Comparison of ENCODE assay signal across 8 cellular contexts in genomic region chr5:55597014-55597981, GRCh38.
A peak's percentile ranks its signal among the peaks of the same experiment; 100 is the strongest.
DNase-seq lines count a peak whose midpoint lies in the region; ATAC-seq and TF ChIP-seq lines count a peak whose summit lies in the region.

No MANE protein-coding gene starts in this region.

- H2AFZ ChIP-seq in HCT116 (ENCODE audit: low read depth, low read length, poor library complexity, severe bottlenecking) (peak overlapping the region; percentile 89), smooth muscle cell (ENCODE audit: low read depth) (peak overlapping the region; percentile 32)

- H3K4me1 Mint-ChIP-seq in activated T-helper 1 cell treated with anti-CD3 and anti-CD28 coated beads, Interleukin-12 subunit alpha, Interleukin-12 subunit beta, Interleukin-2, Interleukin-4 antibody, amounts not matched to agents 30 ng/mL and 10 ng/mL and 1 ng/mL, durations not matched to agents 14 hours and 24 hours and 36 hours (ENCODE audit: low read depth) = peaks cover 54% of the 10 kb centered on the region
- H3K4me1 Mint-ChIP-seq in activated CD8-positive, alpha-beta T cell treated with anti-CD3 and anti-CD28 coated beads, Interleukin-2, amount 10 ng/mL, durations not matched to agents 7 days and 5 days (ENCODE audit: low read depth) = peaks cover 47% of the 10 kb centered on the region

- H3K9me3 Mint-ChIP-seq in activated T-helper 1 cell treated with anti-CD3 and anti-CD28 coated beads, Interleukin-12 subunit alpha, Interleukin-12 subunit beta, Interleukin-2, Interleukin-4 antibody, amounts not matched to agents 30 ng/mL and 10 ng/mL and 1 ng/mL, durations not matched to agents 14 hours and 24 hours and 36 hours = peaks cover 3% of the 10 kb centered on the region
- H3K9me3 Mint-ChIP-seq in activated CD8-positive, alpha-beta T cell treated with anti-CD3 and anti-CD28 coated beads, Interleukin-2, amount 10 ng/mL, durations not matched to agents 7 days and 5 days (ENCODE audit: insufficient read depth) = peaks cover 5% of the 10 kb centered on the region

- RAD21 ChIA-PET in HCT116 (lab: Charles Lee; ENCODE audit: low non-redundant PET in 1 of 2, low total read pairs in 2 of 2, uncharacterized antibody in 2 of 2, unreplicated experiment in 2 of 2) = no interaction called here

- ATAC-seq in HCT116 (peak; percentile 27; the same call in 1 of the 2 replicates), left cardiac atrium (peak in 1 of 2 donors; percentile 50), GM21723 (IDR thresholded peaks at IDR 0.05; ENCODE audit: unreplicated experiment) (no peak), HG03108 (IDR thresholded peaks at IDR 0.05; ENCODE audit: unreplicated experiment) (no peak)
- ATAC-seq in activated CD8-positive, alpha-beta T cell treated with anti-CD3 and anti-CD28 coated beads, Interleukin-2, amount 10 ng/mL, durations not matched to agents 7 days and 5 days = no peak

- TF ChIP-seq CTCF in HCT116 (IDR thresholded peaks at IDR 0.05 in 2 of 3, conservative IDR thresholded peaks at IDR 0.05 in 1 of 3; ENCODE audit: borderline replicate concordance in 1 of 3, insufficient read depth in 1 of 3, low read depth in 2 of 3, low read length in 2 of 3) (no peak), smooth muscle cell (IDR thresholded peaks at IDR 0.05; ENCODE audit: borderline replicate concordance, insufficient read depth, poor library complexity, severe bottlenecking) (no peak)

- H3K27me3 Mint-ChIP-seq in activated T-helper 1 cell treated with anti-CD3 and anti-CD28 coated beads, Interleukin-12 subunit alpha, Interleukin-12 subunit beta, Interleukin-2, Interleukin-4 antibody, amounts not matched to agents 30 ng/mL and 10 ng/mL and 1 ng/mL, durations not matched to agents 14 hours and 24 hours and 36 hours (ENCODE audit: insufficient read depth) = no peaks in the 10 kb centered on the region
- H3K27me3 Mint-ChIP-seq in activated CD8-positive, alpha-beta T cell treated with anti-CD3 and anti-CD28 coated beads, Interleukin-2, amount 10 ng/mL, durations not matched to agents 7 days and 5 days (ENCODE audit: low read depth) = no peaks in the 10 kb centered on the region

- H4K20me1 ChIP-seq in HCT116 (ENCODE audit: insufficient read depth) (no peaks in the 10 kb centered on the region), smooth muscle cell (ENCODE audit: low read depth) (no peaks in the 10 kb centered on the region)

- intact Hi-C loops in HCT116 (cut with micrococcal nuclease) (no loop called here), left cardiac atrium (cut with DNase I) (loop anchor here in 1 of 2 donors (10.0 kb wide), 1 partner anchor 88 kb away; no protein-coding TSS in a partner anchor)
- intact Hi-C loops in activated T-helper 1 cell treated with anti-CD3 and anti-CD28 coated beads, Interleukin-12 subunit alpha, Interleukin-12 subunit beta, Interleukin-2, Interleukin-4 antibody, amounts not matched to agents 30 ng/mL and 10 ng/mL and 1 ng/mL, durations not matched to agents 14 hours and 24 hours and 36 hours (cut with micrococcal nuclease) = loop anchor here (5.0 kb wide), 1 partner anchor 40 kb away; no protein-coding TSS in a partner anchor

- BruUV-seq in HCT116 (replicated peaks; lab: Mats Ljungman, UMichigan) = no TSS peak

- H3K79me2 ChIP-seq in HCT116 (ENCODE audit: insufficient read depth, low read length) (no peaks in the 10 kb centered on the region), smooth muscle cell (ENCODE audit: low read depth) (no peaks in the 10 kb centered on the region)

- H3K27me3 ChIP-seq in HCT116 (ENCODE audit: insufficient read depth, low read length) (no peaks in the 10 kb centered on the region), smooth muscle cell (ENCODE audit: low read depth) (no peaks in the 10 kb centered on the region)

- H3K4me2 ChIP-seq in HCT116 (ENCODE audit: low read length) = peak overlapping the region; percentile 42
- peak overlapping the region; percentile 36 for H3K4me2 ChIP-seq in smooth muscle cell

- H3K4me3 Mint-ChIP-seq in activated T-helper 1 cell treated with anti-CD3 and anti-CD28 coated beads, Interleukin-12 subunit alpha, Interleukin-12 subunit beta, Interleukin-2, Interleukin-4 antibody, amounts not matched to agents 30 ng/mL and 10 ng/mL and 1 ng/mL, durations not matched to agents 14 hours and 24 hours and 36 hours = no peak overlapping the region
- no peak overlapping the region for H3K4me3 Mint-ChIP-seq in activated CD8-positive, alpha-beta T cell treated with anti-CD3 and anti-CD28 coated beads, Interleukin-2, amount 10 ng/mL, durations not matched to agents 7 days and 5 days

- H3K9me3 ChIP-seq in HCT116 (ENCODE audit: control insufficient read depth in 1 of 2, insufficient read depth in 1 of 2, low read depth in 1 of 2, low read length in 2 of 2) = no peaks in the 10 kb centered on the region
- no peaks in the 10 kb centered on the region for H3K9me3 ChIP-seq in smooth muscle cell (replicated peaks; ENCODE audit: low read depth)

- H3K4me1 ChIP-seq in HCT116 (ENCODE audit: control insufficient read depth in 1 of 2, insufficient read depth in 2 of 2, low read length in 2 of 2) = peaks cover 36 to 45% of the 10 kb centered on the region in 2 experiments
- H3K4me1 ChIP-seq in smooth muscle cell (ENCODE audit: low read depth) = peaks cover 20% of the 10 kb centered on the region

- H3K27ac ChIP-seq in HCT116 (ENCODE audit: low read depth, low read length) = peak overlapping the region; percentile 50; the same call in 1 of the 2 replicates
- peak overlapping the region; percentile 67 for H3K27ac ChIP-seq in smooth muscle cell (ENCODE audit: low read depth)

- CTCF ChIA-PET in HCT116 (lab: Charles Lee) = no interaction called here
- CTCF ChIA-PET in activated CD8-positive, alpha-beta T cell treated with anti-CD3 and anti-CD28 coated beads, Interleukin-2, amount 10 ng/mL, durations not matched to agents 7 days and 5 days (lab: Charles Lee) = interaction anchor here (1.3 kb wide), 1 partner anchor 39 kb away, joined by 3 read pairs; no protein-coding TSS in a partner anchor

- H3K4me3 ChIP-seq in HCT116 (replicated peaks in 1 of 2; ENCODE audit: low read depth in 1 of 2, low read length in 2 of 2) (no peak overlapping the region), smooth muscle cell (no peak overlapping the region)

- peaks cover 2% of the 10 kb centered on the region for H3K36me3 Mint-ChIP-seq in activated T-helper 1 cell treated with anti-CD3 and anti-CD28 coated beads, Interleukin-12 subunit alpha, Interleukin-12 subunit beta, Interleukin-2, Interleukin-4 antibody, amounts not matched to agents 30 ng/mL and 10 ng/mL and 1 ng/mL, durations not matched to agents 14 hours and 24 hours and 36 hours (ENCODE audit: low read depth)
- H3K36me3 Mint-ChIP-seq in activated CD8-positive, alpha-beta T cell treated with anti-CD3 and anti-CD28 coated beads, Interleukin-2, amount 10 ng/mL, durations not matched to agents 7 days and 5 days (ENCODE audit: low read depth) = peaks cover 12% of the 10 kb centered on the region

- TF ChIP-seq RAD21 in HCT116 (IDR thresholded peaks at IDR 0.05; ENCODE audit: low read depth) = no peak

- H3K9ac ChIP-seq in HCT116 (ENCODE audit: low read length) = peak overlapping the region; percentile 28; the same call in 1 of the 2 replicates
- no peak overlapping the region for H3K9ac ChIP-seq in smooth muscle cell (ENCODE audit: low read depth)

- H3K36me3 ChIP-seq in HCT116 (ENCODE audit: control insufficient read depth in 1 of 2, insufficient read depth in 2 of 2, low read length in 2 of 2) (no peaks in the 10 kb centered on the region), smooth muscle cell (ENCODE audit: low read depth) (no peaks in the 10 kb centered on the region)

- 30% methylated on average over 7 of the region's 7 CpGs for WGBS in smooth muscle cell (ENCODE audit: low lambda C conversion rate)

- peaks cover 24% of the 10 kb centered on the region for H3F3A ChIP-seq in smooth muscle cell (ENCODE audit: low read depth)

- peak overlapping the region; percentile 62 for H3K27ac Mint-ChIP-seq in activated T-helper 1 cell treated with anti-CD3 and anti-CD28 coated beads, Interleukin-12 subunit alpha, Interleukin-12 subunit beta, Interleukin-2, Interleukin-4 antibody, amounts not matched to agents 30 ng/mL and 10 ng/mL and 1 ng/mL, durations not matched to agents 14 hours and 24 hours and 36 hours
- no peak overlapping the region for H3K27ac Mint-ChIP-seq in activated CD8-positive, alpha-beta T cell treated with anti-CD3 and anti-CD28 coated beads, Interleukin-2, amount 10 ng/mL, durations not matched to agents 7 days and 5 days

- DNase-seq in HCT116 (ENCODE audit: low read depth, low spot score) = peak; percentile 54
- DNase-seq in activated T-helper 1 cell treated with anti-CD3 and anti-CD28 coated beads, Interleukin-12 subunit alpha, Interleukin-12 subunit beta, Interleukin-2, Interleukin-4 antibody, amounts not matched to agents 30 ng/mL and 10 ng/mL and 1 ng/mL, durations not matched to agents 14 hours and 24 hours and 36 hours (ENCODE audit: low spot score) = no peak
- peak; percentile 55 for DNase-seq in left cardiac atrium
- no peak for DNase-seq in smooth muscle cell (lab: John Stamatoyannopoulos, UW; ENCODE audit: unreplicated experiment)
- DNase-seq in cortex of kidney (lab: John Stamatoyannopoulos, UW) = no peak
- DNase-seq in activated CD8-positive, alpha-beta T cell treated with anti-CD3 and anti-CD28 coated beads, Interleukin-2, amount 10 ng/mL, durations not matched to agents 7 days and 5 days = no peak

- POLR2A ChIA-PET in HCT116 (lab: Charles Lee) = no interaction called here
- POLR2A ChIA-PET in activated CD8-positive, alpha-beta T cell treated with anti-CD3 and anti-CD28 coated beads, Interleukin-2, amount 10 ng/mL, durations not matched to agents 7 days and 5 days (lab: Charles Lee) = no interaction called here

- no peaks in the 10 kb centered on the region for H3K9me2 ChIP-seq in HCT116 (ENCODE audit: insufficient read depth)

- TF ChIP-seq POLR2A in HCT116 (IDR thresholded peaks at IDR 0.05; ENCODE audit: borderline replicate concordance, extremely low read depth, insufficient read depth, insufficient read length) = no peak

TF ChIP-seq in HCT116, 20 proteins besides CTCF, POLR2A, EP300 and RAD21:
- TF ChIP-seq JUND (IDR thresholded peaks at IDR 0.05) (peak; percentile 47), FOSL1 (IDR thresholded peaks at IDR 0.05; ENCODE audit: low read depth) (peak; percentile 67), EZH2phosphoT487 (IDR thresholded peaks at IDR 0.05; ENCODE audit: borderline replicate concordance) (no peak), MAX (IDR thresholded peaks at IDR 0.05) (peak; percentile 50; the same call in 1 of the 2 replicates)

Comparison
In these comparisons a context has a peak if more than half of its experiments do, and no peak if none do; other contexts are left out.
1. DNase-seq: peak in HCT116 (single experiment) and left cardiac atrium (single experiment); none in activated T-helper 1 cell treated with anti-CD3 and anti-CD28 coated beads, Interleukin-12 subunit alpha, Interleukin-12 subunit beta, Interleukin-2, Interleukin-4 antibody, amounts not matched to agents 30 ng/mL and 10 ng/mL and 1 ng/mL, durations not matched to agents 14 hours and 24 hours and 36 hours (single experiment), smooth muscle cell (single experiment), cortex of kidney (single experiment) and activated CD8-positive, alpha-beta T cell treated with anti-CD3 and anti-CD28 coated beads, Interleukin-2, amount 10 ng/mL, durations not matched to agents 7 days and 5 days (single experiment).